1 cellular context compared by ENCODE assay signal in genomic region chr1:25561426-25562100, GRCh38.
TF ChIP-seq lines count a peak whose summit lies in the region.

No MANE protein-coding gene starts in this region.

TF ChIP-seq in endothelial cell of umbilical vein, 7 proteins besides CTCF, POLR2A, EP300 and RAD21:
- no peak for TF ChIP-seq MYC (IDR thresholded peaks at IDR 0.05; ENCODE audit: low read depth, low read length)
